In genomic region chr11:11841121-11841604, GRCh38 we compare ENCODE assay signal across 8 cellular contexts. TPM values are rescaled to one million over a fixed set of nuclear protein-coding genes. Genes with fewer than 3 reads are reported as not detected.
A peak's percentile ranks its signal among the peaks of the same experiment; 100 is the strongest.
DNase-seq lines count a peak whose midpoint lies in the region; TF ChIP-seq lines count a peak whose summit lies in the region.

No MANE protein-coding gene starts in this region.

- H3K79me2 ChIP-seq in GM23248 (ENCODE audit: insufficient read depth), result peaks cover 43% of the 10 kb centered on the region

- H4K20me1 ChIP-seq in GM23248 (ENCODE audit: insufficient read depth), result 0 out of 2 replicates have a peak, but pooled peaks cover 5% of the 10 kb centered on the region

- H2AFZ ChIP-seq in GM23248, result peak overlapping the region; percentile 97

- H3F3A ChIP-seq in GM23248 (ENCODE audit: insufficient read depth), result peaks cover 44% of the 10 kb centered on the region

- H3K4me2 ChIP-seq in GM23248 (ENCODE audit: unreplicated experiment) (peak overlapping the region; percentile 98), skeletal muscle satellite cell (ENCODE audit: low read length) (peak overlapping the region; percentile 83)

- H3K27me3 ChIP-seq in GM23248 (replicated peaks; ENCODE audit: insufficient read depth) (no peaks in the 10 kb centered on the region), skeletal muscle satellite cell (ENCODE audit: control insufficient read depth, insufficient read depth, low read length) (no peaks in the 10 kb centered on the region)

- no peaks in the 10 kb centered on the region for H3K9me3 ChIP-seq in GM23248 (ENCODE audit: low read depth)
- no peaks in the 10 kb centered on the region for H3K9me3 ChIP-seq in skeletal muscle satellite cell (replicated peaks; ENCODE audit: low read length)

- no peak for TF ChIP-seq POLR2A in NB4 (IDR thresholded peaks at IDR 0.05; ENCODE audit: extremely low read depth, insufficient read length)

- H3K9me2 ChIP-seq in GM23248 (ENCODE audit: insufficient read depth), result no peaks in the 10 kb centered on the region

- WGBS in GM23248 (ENCODE audit: low coverage in 1 of 2, low lambda C conversion rate in 2 of 2, missing lambda C conversion rate in 2 of 2), 2 experiments, result 5 to 6% methylated on average over 6 to 17 of the region's 17 CpGs

- H3K36me3 ChIP-seq in GM23248 (ENCODE audit: low read depth) (no peaks in the 10 kb centered on the region), skeletal muscle satellite cell (ENCODE audit: insufficient read depth, low read length) (no peaks in the 10 kb centered on the region)

- H3K4me3 ChIP-seq in GM23248, result peak overlapping the region; percentile 88
- peak overlapping the region; percentile 63 for H3K4me3 ChIP-seq in NB4 (ENCODE audit: low read depth, low read length)
- peak overlapping the region; percentile 83 for H3K4me3 ChIP-seq in skeletal muscle satellite cell (ENCODE audit: low read length)

- in situ Hi-C loops in GM23248 (cut with MboI), result no loop called here

- H3K4me1 ChIP-seq in GM23248 (ENCODE audit: insufficient read depth) (peaks cover 36% of the 10 kb centered on the region), skeletal muscle satellite cell (ENCODE audit: control insufficient read depth, insufficient read depth, low read length) (peaks cover 25% of the 10 kb centered on the region)

- peak overlapping the region; percentile 99 for H3K27ac ChIP-seq in GM23248

- H3K9ac ChIP-seq in GM23248 (peak overlapping the region; percentile 99), skeletal muscle satellite cell (ENCODE audit: low read depth, low read length) (peak overlapping the region; percentile 98)

- DNase-seq in NCI-H2107 treated with DMSO at 0.1 percent for 48 hours (lab: John Stamatoyannopoulos, UW; ENCODE audit: unreplicated experiment) (peak; percentile 26), NCI-H2107 (lab: John Stamatoyannopoulos, UW) (no peak), GM23248 (peak; percentile 58), NB4 (ENCODE audit: low read depth) (peak; percentile 62), amygdala (lab: John Stamatoyannopoulos, UW) (peak in 35 of 56 donors; percentile 7 to 87 (median 63)), hippocampal formation (lab: John Stamatoyannopoulos, UW) (peak; percentile 71 to 80)
- DNase-seq in activated effector memory CD4-positive, alpha-beta T cell treated with anti-CD3 and anti-CD28 coated beads, Interleukin-2, amount 50 U/mL, for 16 hours, result no peak

- no peak for TF ChIP-seq CTCF in NB4 (IDR thresholded peaks at IDR 0.05; ENCODE audit: low read depth, low read length)

RNA-seq across cellular contexts. Expression of gene USP47, which starts 0.6 kb away (rescaled TPM):
- 53.0 and 58.8 TPM in 2 replicates for total RNA-seq in GM23248 (2014; rRNA removed; shearing (Covaris generic))
- polyA plus RNA-seq in GM23248 (2016; fragmentation: Nextera tagmentation; extraction: Ambion mirVana), result 35.9 and 36.3 TPM in 2 replicates
- 37.1 and 39.3 TPM in 2 replicates for total RNA-seq in skeletal muscle satellite cell (2012; rRNA removed)

Comparison
In these comparisons a context has a peak if more than half of its experiments do, and no peak if none do; other contexts are left out.
1. DNase-seq: peak in NCI-H2107 treated with DMSO at 0.1 percent for 48 hours (single experiment), GM23248 (single experiment), NB4 (single experiment), amygdala (35 of 56) and hippocampal formation (2 of 2); none in NCI-H2107 (single experiment) and activated effector memory CD4-positive, alpha-beta T cell treated with anti-CD3 and anti-CD28 coated beads, Interleukin-2, amount 50 U/mL, for 16 hours (single experiment).
2. Peak in every context shown above with its lines, with median percentiles within 50 percentile points of each other: H3K4me3 ChIP-seq.